ENCODE assay signal across 1 cellular context in genomic region chr19:918481-919156, GRCh38.
TF ChIP-seq lines count a peak whose summit lies in the region.

No MANE protein-coding gene starts in this region.

TF ChIP-seq in HEK293, 187 proteins besides CTCF, POLR2A, EP300 and RAD21 (continued from another document):
- TF ChIP-seq, protein P1, sequence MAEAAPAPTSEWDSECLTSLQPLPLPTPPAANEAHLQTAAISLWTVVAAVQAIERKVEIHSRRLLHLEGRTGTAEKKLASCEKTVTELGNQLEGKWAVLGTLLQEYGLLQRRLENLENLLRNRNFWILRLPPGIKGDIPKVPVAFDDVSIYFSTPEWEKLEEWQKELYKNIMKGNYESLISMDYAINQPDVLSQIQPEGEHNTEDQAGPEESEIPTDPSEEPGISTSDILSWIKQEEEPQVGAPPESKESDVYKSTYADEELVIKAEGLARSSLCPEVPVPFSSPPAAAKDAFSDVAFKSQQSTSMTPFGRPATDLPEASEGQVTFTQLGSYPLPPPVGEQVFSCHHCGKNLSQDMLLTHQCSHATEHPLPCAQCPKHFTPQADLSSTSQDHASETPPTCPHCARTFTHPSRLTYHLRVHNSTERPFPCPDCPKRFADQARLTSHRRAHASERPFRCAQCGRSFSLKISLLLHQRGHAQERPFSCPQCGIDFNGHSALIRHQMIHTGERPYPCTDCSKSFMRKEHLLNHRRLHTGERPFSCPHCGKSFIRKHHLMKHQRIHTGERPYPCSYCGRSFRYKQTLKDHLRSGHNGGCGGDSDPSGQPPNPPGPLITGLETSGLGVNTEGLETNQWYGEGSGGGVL (tag by site-specific recombination; IDR thresholded peaks at IDR 0.05) = peak; percentile 24; the same call in 1 of the 2 replicates
TF ChIP-seq in HEK293: peak in this region for 3.
